8 cellular contexts compared by ENCODE assay signal in the genomic region with DNA sequence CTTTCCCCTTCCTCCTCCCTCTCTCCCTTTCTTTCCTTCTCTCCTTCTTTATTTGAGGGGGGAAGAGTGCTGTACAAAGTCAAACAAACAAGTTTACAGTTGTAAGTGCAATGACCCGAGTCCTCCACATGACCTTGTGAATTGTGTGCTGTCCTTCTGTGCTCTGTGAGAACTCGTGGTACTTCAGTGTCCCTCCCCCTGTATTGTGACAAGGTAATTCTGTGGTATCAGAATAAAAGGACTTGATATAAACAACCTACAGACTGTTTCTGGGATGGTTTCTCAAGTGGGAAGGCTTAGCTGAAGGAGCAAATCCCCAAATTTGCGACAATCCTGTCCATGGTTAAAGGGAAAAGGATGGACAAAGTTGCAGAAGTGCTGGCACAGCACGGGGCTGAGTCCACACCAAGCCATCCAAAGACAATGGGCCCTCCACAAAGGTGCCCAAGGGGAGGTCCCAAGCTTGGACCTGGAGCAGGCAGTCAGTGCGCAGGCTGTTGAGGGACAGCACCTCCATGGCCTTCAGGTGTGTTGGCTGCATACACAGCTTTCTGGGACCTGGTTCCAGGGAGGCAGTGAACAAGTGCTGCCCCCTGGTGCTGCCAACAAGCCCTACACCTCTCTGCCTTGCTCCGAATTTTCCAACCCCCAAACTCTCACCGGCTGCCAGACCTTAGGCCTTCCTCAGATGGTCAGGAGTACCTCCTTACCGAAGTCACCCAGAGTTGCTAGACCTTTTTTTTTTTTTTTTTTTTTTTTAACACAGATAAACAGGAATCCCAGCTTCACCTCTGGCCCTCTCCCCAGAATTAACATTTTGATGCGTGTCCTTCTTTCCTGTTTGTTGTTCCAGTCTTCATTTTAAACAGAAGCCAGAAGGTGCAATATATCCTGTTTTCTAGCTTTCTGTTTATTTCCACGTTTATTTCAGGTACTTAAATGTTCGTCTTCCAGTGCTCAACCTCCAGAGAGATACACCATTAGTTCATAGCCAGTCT. TPM values are rescaled to one million over a fixed set of nuclear protein-coding genes. Genes with fewer than 3 reads are reported as not detected.
A peak's percentile ranks its signal among the peaks of the same experiment; 100 is the strongest.
DNase-seq lines count a peak whose midpoint lies in the region; ATAC-seq and TF ChIP-seq lines count a peak whose summit lies in the region.

No MANE protein-coding gene starts in this region.

- no peaks in the 10 kb centered on the region for H3K36me3 Mint-ChIP-seq in glutamatergic neuron (ENCODE audit: unreplicated experiment)

- H3K27me3 Mint-ChIP-seq in glutamatergic neuron (ENCODE audit: unreplicated experiment) = peaks cover 12% of the 10 kb centered on the region

- TF ChIP-seq CTCF in glutamatergic neuron (IDR thresholded peaks at IDR 0.05; ENCODE audit: partially characterized antibody, unreplicated experiment) (peak; percentile 88), retinal pigment epithelial cell (conservative IDR thresholded peaks at IDR 0.05; ENCODE audit: low read depth, low read length) (peak; percentile 96)

- ATAC-seq in GM19351 (IDR thresholded peaks at IDR 0.05; ENCODE audit: unreplicated experiment) = no peak

- peak overlapping the region; percentile 70 for H3K4me3 Mint-ChIP-seq in glutamatergic neuron (ENCODE audit: unreplicated experiment)

- H3K9me3 Mint-ChIP-seq in glutamatergic neuron (ENCODE audit: unreplicated experiment) = peaks cover 16% of the 10 kb centered on the region

- H3K4me3 ChIP-seq in retinal pigment epithelial cell (ENCODE audit: low read length) = no peak overlapping the region

- peaks cover 7% of the 10 kb centered on the region for H3K4me1 Mint-ChIP-seq in glutamatergic neuron (ENCODE audit: low read depth, unreplicated experiment)

- H3K27ac Mint-ChIP-seq in glutamatergic neuron (ENCODE audit: unreplicated experiment) = peak overlapping the region; percentile 12

- DNase-seq in D341Med (ENCODE audit: low spot score) (peak; percentile 85), NCI-H226 (peak; percentile 37), glutamatergic neuron (peak; percentile 81), retinal pigment epithelial cell (ENCODE audit: low read depth) (no peak), NCI-H1930 (lab: John Stamatoyannopoulos, UW) (no peak), COR-L47 (lab: John Stamatoyannopoulos, UW) (no peak)
- DNase-seq in activated T-helper 9 cell treated with anti-CD3 and anti-CD28 coated beads, Interleukin-2, amount 50 U/mL, for 16 hours (ENCODE audit: low read depth) = peak; percentile 61

RNA-seq across cellular contexts. Expression of a gene that starts 2.6 kb away (rescaled TPM):
- total RNA-seq in glutamatergic neuron (ENCODE audit: unreplicated experiment) = 119 TPM

RNA-seq across cellular contexts. Expression of a gene that starts 17.7 kb away (rescaled TPM):
- total RNA-seq in glutamatergic neuron (ENCODE audit: unreplicated experiment) = 23.4 TPM

RNA-seq across cellular contexts. Expression of a gene that starts 17.8 kb away (rescaled TPM):
- 56.6 TPM for total RNA-seq in glutamatergic neuron (ENCODE audit: unreplicated experiment)

RNA-seq across cellular contexts. Expression of a gene that starts 47.9 kb away (rescaled TPM):
- 1.4 TPM for total RNA-seq in glutamatergic neuron (ENCODE audit: unreplicated experiment)

RNA-seq across cellular contexts. Expression of a gene that starts 52.2 kb away (rescaled TPM):
- total RNA-seq in glutamatergic neuron (ENCODE audit: unreplicated experiment) = 21.2 TPM

Comparison
In these comparisons a context has a peak if more than half of its experiments do, and no peak if none do; other contexts are left out.
1. DNase-seq: peak in D341Med (single experiment), NCI-H226 (single experiment), activated T-helper 9 cell treated with anti-CD3 and anti-CD28 coated beads, Interleukin-2, amount 50 U/mL, for 16 hours (single experiment) and glutamatergic neuron (single experiment); none in retinal pigment epithelial cell (single experiment), NCI-H1930 (0 of 2) and COR-L47 (single experiment).